1 cellular context compared by ENCODE assay signal in the genomic region with DNA sequence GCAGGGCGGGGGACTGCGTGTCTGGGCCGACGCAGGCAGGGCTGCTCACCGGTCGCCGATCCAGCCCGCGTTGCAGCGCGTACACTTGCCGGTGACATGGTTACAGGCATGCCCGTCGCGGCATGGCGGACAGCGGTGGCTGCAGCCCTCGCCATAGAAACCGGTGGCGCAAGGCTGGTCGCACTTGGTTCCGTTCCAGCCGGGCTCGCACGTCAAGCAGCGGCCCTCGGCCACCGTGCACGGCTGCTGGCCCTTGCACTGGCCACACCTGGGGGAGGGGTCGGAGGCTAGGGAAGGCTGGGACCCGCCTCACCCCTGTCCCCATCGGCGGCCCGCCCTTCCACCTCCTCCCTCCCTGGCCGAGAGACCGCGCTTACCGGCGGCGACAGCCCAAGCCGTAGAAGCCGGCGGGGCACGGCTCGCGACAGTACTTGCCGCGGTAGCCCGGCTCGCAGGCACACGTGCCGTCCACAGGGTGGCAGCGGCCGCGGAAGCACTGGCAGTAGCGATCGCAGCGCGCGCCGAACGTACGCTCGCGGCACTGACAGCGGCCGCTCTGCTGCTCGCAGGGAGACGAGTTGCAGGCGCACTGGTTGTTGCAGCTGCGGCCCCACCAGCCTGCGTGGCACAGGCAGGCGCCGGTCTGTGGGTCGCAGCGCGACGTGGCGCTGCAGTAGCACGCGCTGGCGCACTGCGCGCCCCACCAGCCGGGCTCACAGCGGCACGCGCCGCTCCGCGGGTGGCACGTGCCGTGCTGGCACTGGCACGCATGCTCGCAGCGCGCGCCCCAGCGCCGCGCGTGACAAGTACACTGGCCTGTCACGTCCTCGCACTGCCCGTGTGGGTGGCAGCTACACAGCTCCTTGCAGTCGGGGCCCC.
TF ChIP-seq lines count a peak whose summit lies in the region.

No MANE protein-coding gene starts in this region.

TF ChIP-seq in GM12878, 131 proteins besides CTCF, POLR2A, EP300 and RAD21 (continued from another document):
- no peak for TF ChIP-seq NRF1 (conservative IDR thresholded peaks at IDR 0.05; ENCODE audit: low read depth, low read length)
